In the genomic region with DNA sequence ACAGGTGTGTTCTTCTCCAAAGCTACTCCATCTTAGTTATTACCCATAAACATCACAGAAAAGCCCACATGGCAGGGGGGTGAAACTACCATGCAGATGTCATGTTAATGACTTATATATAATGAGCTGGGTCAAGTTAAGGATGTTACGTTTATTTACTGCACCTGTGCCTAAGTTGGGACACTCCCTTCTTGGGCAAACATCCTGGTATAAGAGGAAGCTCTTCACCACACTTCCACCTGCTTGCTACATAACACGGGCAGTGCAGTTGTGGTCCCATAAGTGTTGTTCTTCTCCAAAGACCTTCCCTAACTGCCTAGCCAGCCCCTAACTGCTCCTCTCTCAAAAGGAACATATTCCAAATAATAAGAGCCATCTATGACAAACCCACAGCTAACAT, we compare ENCODE assay signal across 23 cellular contexts. TPM values are rescaled to one million over a fixed set of nuclear protein-coding genes. Genes with fewer than 3 reads are reported as not detected.
DNase-seq lines count a peak whose midpoint lies in the region; ATAC-seq and TF ChIP-seq lines count a peak whose summit lies in the region.
"Had no signal": no experiment of that assay in that cellular context is flagged by ENCODE, and none has a peak within 500 bp of the region (broad histone marks: within the 10 kb centered on the region; RNA-seq: fewer than 3 reads in every experiment).

No MANE protein-coding gene starts in this region.

- H3K9me2 ChIP-seq in OCI-LY7 (ENCODE audit: insufficient read depth, low read length): no peaks in the 10 kb centered on the region

- H3K36me3 Mint-ChIP-seq in activated naive CD4-positive, alpha-beta T cell treated with anti-CD3 and anti-CD28 coated beads, Interleukin-2, amount 10 ng/mL, durations not matched to agents 7 days and 5 days: peaks cover 28% of the 10 kb centered on the region
- H3K36me3 Mint-ChIP-seq in endodermal cell (ENCODE audit: low read depth): peaks cover 44% of the 10 kb centered on the region

- peaks cover 19% of the 10 kb centered on the region for H3K9me3 Mint-ChIP-seq in activated naive CD4-positive, alpha-beta T cell treated with anti-CD3 and anti-CD28 coated beads, Interleukin-2, amount 10 ng/mL, durations not matched to agents 7 days and 5 days
- peaks cover 39% of the 10 kb centered on the region for H3K9me3 Mint-ChIP-seq in endodermal cell

- H3K36me3 ChIP-seq in OCI-LY7 (ENCODE audit: insufficient read depth, low read length) (peaks cover 35% of the 10 kb centered on the region), endodermal cell (ENCODE audit: control insufficient read depth, insufficient read depth, low read length) (peaks cover 10% of the 10 kb centered on the region), neutrophil (no peaks in the 10 kb centered on the region)

- H3K4me3 ChIP-seq in OCI-LY7 (ENCODE audit: low read depth, low read length, poor library complexity, severe bottlenecking) (no peak overlapping the region), endodermal cell (ENCODE audit: low read length) (peak overlapping the region; percentile 20), neutrophil (ENCODE audit: low read depth in 1 of 2, low read length in 1 of 2) (peak overlapping the region in 1 of 2 experiments; percentile 22)
- H3K4me3 ChIP-seq: GM23248 had no signal

- H3K27me3 ChIP-seq in endodermal cell (ENCODE audit: control insufficient read depth, insufficient read depth, low read length, poor library complexity, severe bottlenecking) (no peaks in the 10 kb centered on the region), neutrophil (no peaks in the 10 kb centered on the region)
- H3K27me3 ChIP-seq: BLaER1 treated with 17β-estradiol and CSF1 and Interleukin-3, amounts not matched to agents 10 nM and 100 nM had no signal

- intact Hi-C loops in OCI-LY7 (cut with micrococcal nuclease; ENCODE audit: unreplicated experiment): no loop called here

- H3K4me1 Mint-ChIP-seq in activated naive CD4-positive, alpha-beta T cell treated with anti-CD3 and anti-CD28 coated beads, Interleukin-2, amount 10 ng/mL, durations not matched to agents 7 days and 5 days: peaks cover 24% of the 10 kb centered on the region
- no peaks in the 10 kb centered on the region for H3K4me1 Mint-ChIP-seq in endodermal cell

- WGBS in endodermal cell (ENCODE audit: insufficient coverage in 1 of 2, insufficient read length in 1 of 2), 2 experiments: 96% methylated on average over 2 of the region's 2 CpGs; no CpG with 5 or more reads in 1 of the 2 experiments

- H3K27ac ChIP-seq in OCI-LY7 (ENCODE audit: low read depth, low read length, poor library complexity, severe bottlenecking) (no peak overlapping the region), endodermal cell (ENCODE audit: low read depth, low read length) (no peak overlapping the region), neutrophil (peak overlapping the region; percentile 78)
- H3K27ac ChIP-seq: BLaER1 treated with 17β-estradiol and CSF1 and Interleukin-3, amounts not matched to agents 10 nM and 100 nM; GM23248; KMS-11; RWPE1 had no signal

- no peak overlapping the region for H3K4me2 ChIP-seq in OCI-LY7 (ENCODE audit: low read length)
- H3K4me2 ChIP-seq: BLaER1 treated with 17β-estradiol and CSF1 and Interleukin-3, amounts not matched to agents 10 nM and 100 nM; KMS-11 had no signal

- H3K9me3 ChIP-seq in OCI-LY7 (ENCODE audit: low read length): peaks cover 40% of the 10 kb centered on the region
- peaks cover 46% of the 10 kb centered on the region for H3K9me3 ChIP-seq in endodermal cell (ENCODE audit: control insufficient read depth, low read length)
- H3K9me3 ChIP-seq in neutrophil: no peaks in the 10 kb centered on the region

- H2AFZ ChIP-seq in OCI-LY7 (ENCODE audit: low read length): no peak overlapping the region
- H2AFZ ChIP-seq: GM23248 had no signal

- peaks cover 31% of the 10 kb centered on the region for H3K79me2 ChIP-seq in OCI-LY7 (ENCODE audit: insufficient read depth, low read depth, low read length)

- POLR2A ChIA-PET in OCI-LY7 (lab: Charles Lee): interaction anchor here (1.1 kb wide), 1 partner anchor 21 kb away, joined by 4 read pairs; no protein-coding TSS in a partner anchor

- peaks cover 5% of the 10 kb centered on the region for H3K4me1 ChIP-seq in OCI-LY7 (ENCODE audit: insufficient read depth, low read length, poor library complexity, severe bottlenecking)
- H3K4me1 ChIP-seq in endodermal cell (ENCODE audit: control insufficient read depth, insufficient read depth, low read length): no peaks in the 10 kb centered on the region
- H3K4me1 ChIP-seq in neutrophil (ENCODE audit: control insufficient read depth in 1 of 2, insufficient read depth in 1 of 2, low read depth in 1 of 2, low read length in 1 of 2): peaks cover 15 to 24% of the 10 kb centered on the region in 2 experiments

- TF ChIP-seq CTCF in OCI-LY7 (conservative IDR thresholded peaks at IDR 0.05; ENCODE audit: low read length) (no peak), endodermal cell (conservative IDR thresholded peaks at IDR 0.05) (no peak), neutrophil (IDR thresholded peaks at IDR 0.05) (no peak)

- no peaks in the 10 kb centered on the region for H3K27me3 Mint-ChIP-seq in activated naive CD4-positive, alpha-beta T cell treated with anti-CD3 and anti-CD28 coated beads, Interleukin-2, amount 10 ng/mL, durations not matched to agents 7 days and 5 days
- no peaks in the 10 kb centered on the region for H3K27me3 Mint-ChIP-seq in endodermal cell (ENCODE audit: insufficient read depth)

- no peak for ATAC-seq in HG03025 (IDR thresholded peaks at IDR 0.05; ENCODE audit: low FRiP score, unreplicated experiment)
- ATAC-seq in HG03432 (IDR thresholded peaks at IDR 0.05; ENCODE audit: unreplicated experiment): no peak

- no peak overlapping the region for H3K9ac ChIP-seq in endodermal cell (ENCODE audit: extremely low read depth, low read length, poor library complexity, severe bottlenecking)
- H3K9ac ChIP-seq: BLaER1 treated with 17β-estradiol and CSF1 and Interleukin-3, amounts not matched to agents 10 nM and 100 nM; GM23248; KMS-11 had no signal

- CTCF ChIA-PET in activated naive CD4-positive, alpha-beta T cell treated with anti-CD3 and anti-CD28 coated beads, Interleukin-2, amount 10 ng/mL, durations not matched to agents 7 days and 5 days (lab: Charles Lee): no interaction called here
- CTCF ChIA-PET in OCI-LY7 (lab: Charles Lee; ENCODE audit: unreplicated experiment): no interaction called here

- no peak overlapping the region for H3K4me3 Mint-ChIP-seq in activated naive CD4-positive, alpha-beta T cell treated with anti-CD3 and anti-CD28 coated beads, Interleukin-2, amount 10 ng/mL, durations not matched to agents 7 days and 5 days
- H3K4me3 Mint-ChIP-seq in endodermal cell: no peak overlapping the region

- DNase-seq in activated naive CD4-positive, alpha-beta T cell treated with anti-CD3 and anti-CD28 coated beads, Interleukin-2, amount 10 ng/mL, durations not matched to agents 7 days and 5 days: no peak
- no peak for DNase-seq in activated naive CD4-positive, alpha-beta T cell (lab: John Stamatoyannopoulos, UW)
- DNase-seq in OCI-LY7 (ENCODE audit: low spot score) (peak; percentile 18), endodermal cell (no peak), NCI-H2227 treated with DMSO at 0.1 percent for 48 hours (lab: John Stamatoyannopoulos, UW) (no peak)
- DNase-seq: DMS153, GM23248, H7, IMR-90, MM.1S, NCI-H2029 treated with DMSO at 0.1 percent for 48 hours, NCI-H226, NCI-H524, SHP77 treated with DMSO at 0.1 percent for 48 hours, T-helper 1 cell had no signal

- H4K20me1 ChIP-seq in OCI-LY7 (ENCODE audit: insufficient read depth, low read length): no peaks in the 10 kb centered on the region
- H4K20me1 ChIP-seq: BLaER1 treated with 17β-estradiol and CSF1 and Interleukin-3, amounts not matched to agents 10 nM and 100 nM had no signal

- no TSS peak for BruUV-seq in OCI-LY7 (replicated peaks; lab: Mats Ljungman, UMichigan)

- peak overlapping the region; percentile 4 for H3K27ac Mint-ChIP-seq in activated naive CD4-positive, alpha-beta T cell treated with anti-CD3 and anti-CD28 coated beads, Interleukin-2, amount 10 ng/mL, durations not matched to agents 7 days and 5 days
- no peak overlapping the region for H3K27ac Mint-ChIP-seq in endodermal cell

RNA-seq across cellular contexts. Expression of a gene that starts 9.3 kb away (rescaled TPM):
- 19.2 and 29.1 TPM in 2 replicates for total RNA-seq in OCI-LY7 (2014; rRNA removed; shearing (Covaris generic))
- total RNA-seq in OCI-LY7 (2022) (27.4 and 29.1 TPM in 2 replicates), endodermal cell (10 to 100 TPM; 40.1 to 40.8 TPM)
- polyA plus RNA-seq in endodermal cell (2013, experiment 1 of 2): 34.5 TPM
- polyA plus RNA-seq in endodermal cell (2013, experiment 2 of 2): 28.6 TPM

RNA-seq across cellular contexts. Expression of a gene that starts 59.0 kb away (rescaled TPM):
- total RNA-seq in OCI-LY7 (2014; rRNA removed; shearing (Covaris generic)): not detected in 2 replicates
- total RNA-seq in OCI-LY7 (2022) (not detected in 2 replicates), endodermal cell (1 to 10 TPM; 2.1 to 2.3 TPM)
- polyA plus RNA-seq in endodermal cell (2013, experiment 1 of 2): 0.75 TPM
- 0.54 TPM for polyA plus RNA-seq in endodermal cell (2013, experiment 2 of 2)
- total RNA-seq: Daoy, G401, GM23248 had no signal
- polyA plus RNA-seq: GM23248 had no signal
